Comparison of ENCODE assay signal across 9 cellular contexts in the genomic region with DNA sequence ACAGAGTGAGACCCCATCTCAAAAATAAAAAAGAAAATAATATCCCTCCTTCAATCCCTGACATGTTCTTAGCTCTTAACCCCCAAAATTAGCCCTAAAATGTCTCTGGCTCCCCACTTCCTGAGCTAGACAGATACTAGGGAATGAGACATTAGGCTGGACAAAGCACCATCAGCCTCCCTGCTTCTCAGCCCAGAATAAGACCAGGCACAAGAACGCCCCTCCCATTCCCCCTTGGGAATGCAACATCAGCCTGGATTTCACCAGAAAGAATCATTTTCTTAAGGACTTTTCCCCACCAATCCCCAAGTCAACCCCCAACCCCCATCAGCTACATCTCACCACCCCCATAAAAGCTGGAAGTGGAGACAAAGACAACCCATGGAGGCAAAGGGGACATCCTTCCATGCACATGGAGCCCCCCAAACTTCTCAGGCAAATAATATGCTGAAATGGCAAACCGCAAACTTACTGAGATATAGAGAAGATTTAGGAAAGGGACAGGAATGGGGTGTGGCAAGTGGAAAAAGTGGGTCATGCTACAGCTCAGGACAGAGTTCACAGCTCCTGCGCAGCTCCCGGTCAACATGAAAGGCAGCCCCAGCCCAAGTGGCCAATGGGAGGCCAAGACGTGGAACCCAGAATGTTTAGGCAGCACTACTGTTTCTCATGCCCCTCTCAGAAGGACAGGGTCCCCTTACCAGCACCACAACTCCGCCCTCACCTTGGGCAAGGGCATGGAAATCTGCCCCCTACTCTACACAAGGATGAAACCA. TPM values are rescaled to one million over a fixed set of nuclear protein-coding genes. Genes with fewer than 3 reads are reported as not detected.
DNase-seq lines count a peak whose midpoint lies in the region; ATAC-seq and TF ChIP-seq lines count a peak whose summit lies in the region.
"Had no signal": no experiment of that assay in that cellular context is flagged by ENCODE, and none has a peak within 500 bp of the region (broad histone marks: within the 10 kb centered on the region; RNA-seq: fewer than 3 reads in every experiment).

No MANE protein-coding gene starts in this region.

- H3K4me3 ChIP-seq in CD4-positive, CD25-positive, alpha-beta regulatory T cell (ENCODE audit: low read depth, low read length): peak overlapping the region; percentile 94
- H3K4me3 ChIP-seq in Loucy (ENCODE audit: low read length, poor library complexity, severe bottlenecking) (peak overlapping the region; percentile 98), ectodermal cell (ENCODE audit: insufficient read depth, low read depth, low read length) (peak overlapping the region; percentile 84), neural progenitor cell (peak overlapping the region; percentile 68)

- peaks cover 0 to 4% (median 0%) of the 10 kb centered on the region in 7 donors for H3K9me3 Mint-ChIP-seq in CD4-positive, CD25-positive, alpha-beta regulatory T cell
- H3K9me3 Mint-ChIP-seq in neural progenitor cell: no peaks in the 10 kb centered on the region

- H3K4me2 ChIP-seq in Loucy (ENCODE audit: low read depth, low read length, poor library complexity, severe bottlenecking) (peak overlapping the region; percentile 78), neural progenitor cell (peak overlapping the region; percentile 84)

- H3K4me3 Mint-ChIP-seq in CD4-positive, CD25-positive, alpha-beta regulatory T cell: peak overlapping the region in 3 of 4 donors; percentile 90 to 97 (median 94)
- no peak overlapping the region for H3K4me3 Mint-ChIP-seq in neural progenitor cell

- H3K27me3 ChIP-seq in CD4-positive, CD25-positive, alpha-beta regulatory T cell (ENCODE audit: control insufficient read depth, insufficient read depth, low read length): no peaks in the 10 kb centered on the region
- H3K27me3 ChIP-seq in Loucy (ENCODE audit: insufficient read depth, low read length, poor library complexity, severe bottlenecking) (no peaks in the 10 kb centered on the region), ectodermal cell (ENCODE audit: control insufficient read depth, insufficient read depth, low read length, poor library complexity, severe bottlenecking) (no peaks in the 10 kb centered on the region), neural progenitor cell (no peaks in the 10 kb centered on the region)

- no peak for TF ChIP-seq CTCF in Loucy (conservative IDR thresholded peaks at IDR 0.05; ENCODE audit: low read length)
- TF ChIP-seq CTCF in neural progenitor cell (IDR thresholded peaks at IDR 0.05): no peak

- H2AFZ ChIP-seq in Loucy (ENCODE audit: low read length) (no peak overlapping the region), neural progenitor cell (replicated peaks) (no peak overlapping the region)

- peak overlapping the region; percentile 96 for H3K27ac ChIP-seq in CD4-positive, CD25-positive, alpha-beta regulatory T cell (ENCODE audit: insufficient read depth, low read length, poor library complexity, severe bottlenecking)
- no peak overlapping the region for H3K27ac ChIP-seq in ectodermal cell (ENCODE audit: insufficient read depth, low read depth, low read length, poor library complexity, severe bottlenecking)
- no peak overlapping the region for H3K27ac ChIP-seq in neural progenitor cell

- H3F3A ChIP-seq in Loucy (ENCODE audit: low read depth) (peaks cover 24% of the 10 kb centered on the region), neural progenitor cell (ENCODE audit: low read depth) (peaks cover 32% of the 10 kb centered on the region)

- no peak for DNase-seq in CD4-positive, CD25-positive, alpha-beta regulatory T cell
- DNase-seq in neural progenitor cell (ENCODE audit: low spot score) (no peak), NCI-H1105 treated with DMSO at 0.1 percent for 48 hours (lab: John Stamatoyannopoulos, UW) (no peak), LoVo (ENCODE audit: low spot score) (no peak), NOMO-1 (lab: John Stamatoyannopoulos, UW; ENCODE audit: unreplicated experiment in 2 of 2) (no peak)
- DNase-seq: NCI-H526 treated with DMSO at 0.1 percent for 48 hours had no signal

- H4K20me1 ChIP-seq in Loucy (ENCODE audit: insufficient read depth, low read length, poor library complexity, severe bottlenecking) (peaks cover 74% of the 10 kb centered on the region), neural progenitor cell (ENCODE audit: low read depth) (peaks cover 58% of the 10 kb centered on the region)

- H3K9ac ChIP-seq in Loucy (ENCODE audit: low read depth, low read length, poor library complexity, severe bottlenecking) (peak overlapping the region; percentile 96), neural progenitor cell (peak overlapping the region; percentile 58)

- 81 to 84% methylated on average over 6 of the region's 6 CpGs for WGBS in ectodermal cell, 2 experiments

- H3K4me1 Mint-ChIP-seq in CD4-positive, CD25-positive, alpha-beta regulatory T cell: peaks cover 4 to 55% (median 36%) of the 10 kb centered on the region in 4 donors
- peaks cover 29% of the 10 kb centered on the region for H3K4me1 Mint-ChIP-seq in neural progenitor cell

- peaks cover 75% of the 10 kb centered on the region for H3K79me2 ChIP-seq in Loucy (ENCODE audit: insufficient read depth, low read length)
- H3K79me2 ChIP-seq in neural progenitor cell (ENCODE audit: low read depth): peaks cover 70% of the 10 kb centered on the region

- ATAC-seq in CD4-positive, CD25-positive, alpha-beta regulatory T cell (ENCODE audit: low read depth in 2 of 2): no peak
- no peak for ATAC-seq in GM19023 (IDR thresholded peaks at IDR 0.05; ENCODE audit: unreplicated experiment)

- peaks cover 4% of the 10 kb centered on the region for H3K27me3 Mint-ChIP-seq in CD4-positive, CD25-positive, alpha-beta regulatory T cell
- peaks cover 5% of the 10 kb centered on the region for H3K27me3 Mint-ChIP-seq in neural progenitor cell (ENCODE audit: insufficient read depth, low read depth)

- no peaks in the 10 kb centered on the region for H3K9me3 ChIP-seq in CD4-positive, CD25-positive, alpha-beta regulatory T cell (ENCODE audit: control insufficient read depth in 2 of 2, low read length in 2 of 2)
- H3K9me3 ChIP-seq in Loucy (ENCODE audit: insufficient read depth, low read depth, low read length) (no peaks in the 10 kb centered on the region), ectodermal cell (ENCODE audit: control insufficient read depth, low read length) (no peaks in the 10 kb centered on the region), neural progenitor cell (ENCODE audit: low read depth) (no peaks in the 10 kb centered on the region)

- H3K36me3 ChIP-seq in CD4-positive, CD25-positive, alpha-beta regulatory T cell (ENCODE audit: control insufficient read depth, insufficient read depth, low read length): peaks cover 31% of the 10 kb centered on the region
- H3K36me3 ChIP-seq in Loucy (ENCODE audit: insufficient read depth, low read length) (peaks cover 34% of the 10 kb centered on the region), ectodermal cell (ENCODE audit: control insufficient read depth, insufficient read depth, low read length) (peaks cover 31% of the 10 kb centered on the region), neural progenitor cell (peaks cover 14% of the 10 kb centered on the region)

- no peaks in the 10 kb centered on the region for H3K9me2 ChIP-seq in Loucy (replicated peaks; ENCODE audit: low read depth, low read length)

- H3K27ac Mint-ChIP-seq in CD4-positive, CD25-positive, alpha-beta regulatory T cell: peak overlapping the region; percentile 93 to 97 (median 95)
- no peak overlapping the region for H3K27ac Mint-ChIP-seq in neural progenitor cell

- peaks cover 36% of the 10 kb centered on the region for H3K36me3 Mint-ChIP-seq in CD4-positive, CD25-positive, alpha-beta regulatory T cell
- H3K36me3 Mint-ChIP-seq in neural progenitor cell: peaks cover 40% of the 10 kb centered on the region

- peaks cover 45% of the 10 kb centered on the region for H3K4me1 ChIP-seq in CD4-positive, CD25-positive, alpha-beta regulatory T cell (ENCODE audit: control insufficient read depth, insufficient read depth, low read length, poor library complexity, severe bottlenecking)
- H3K4me1 ChIP-seq in Loucy (ENCODE audit: insufficient read depth, low read length, poor library complexity, severe bottlenecking): peaks cover 56% of the 10 kb centered on the region
- H3K4me1 ChIP-seq in ectodermal cell (ENCODE audit: control insufficient read depth, insufficient read depth, low read length): peaks cover 25% of the 10 kb centered on the region
- H3K4me1 ChIP-seq in neural progenitor cell: peaks cover 31% of the 10 kb centered on the region

RNA-seq across cellular contexts. Expression of gene CHD4, which starts 2.7 kb away (rescaled TPM):
- 474 TPM for total RNA-seq in CD4-positive, CD25-positive, alpha-beta regulatory T cell
- 10 to 100 TPM; 32.2 to 43.4 (median 38.8) TPM for polyA plus RNA-seq in CD4-positive, CD25-positive, alpha-beta regulatory T cell
- polyA plus RNA-seq in ectodermal cell (2013, experiment 1 of 4): 366 TPM
- 424 TPM for polyA plus RNA-seq in ectodermal cell (2013, experiment 2 of 4)
- polyA plus RNA-seq in ectodermal cell (2013, experiment 3 of 4): 291 TPM
- polyA plus RNA-seq in ectodermal cell (2013, experiment 4 of 4): 332 TPM
- total RNA-seq in neural progenitor cell (ENCODE audit: low replicate concordance): 381 and 412 TPM in 2 replicates

RNA-seq across cellular contexts. Expression of gene LPAR5, which starts 31.3 kb away (rescaled TPM):
- 7.0 TPM for total RNA-seq in CD4-positive, CD25-positive, alpha-beta regulatory T cell
- 10 to 100 TPM in 1 of 4 donors, 1 to 10 TPM in 3; 6.6 to 17.3 (median 8.6) TPM for polyA plus RNA-seq in CD4-positive, CD25-positive, alpha-beta regulatory T cell
- polyA plus RNA-seq in ectodermal cell (2013, experiment 1 of 4): 0.26 TPM
- 0.48 TPM for polyA plus RNA-seq in ectodermal cell (2013, experiment 2 of 4)
- polyA plus RNA-seq in ectodermal cell (2013, experiment 3 of 4): 0.21 TPM
- polyA plus RNA-seq in ectodermal cell (2013, experiment 4 of 4): 0.24 TPM
- total RNA-seq in neural progenitor cell (ENCODE audit: low replicate concordance): 0.04 and 0.22 TPM in 2 replicates

RNA-seq across cellular contexts. Expression of gene NOP2, which starts 36.4 kb away (rescaled TPM):
- total RNA-seq in CD4-positive, CD25-positive, alpha-beta regulatory T cell: 77.5 TPM
- 10 to 100 TPM; 13.2 to 34.0 (median 22.5) TPM for polyA plus RNA-seq in CD4-positive, CD25-positive, alpha-beta regulatory T cell
- polyA plus RNA-seq in ectodermal cell (2013, experiment 1 of 4): 69.2 TPM
- polyA plus RNA-seq in ectodermal cell (2013, experiment 2 of 4): 65.2 TPM
- 46.9 TPM for polyA plus RNA-seq in ectodermal cell (2013, experiment 3 of 4)
- 57.9 TPM for polyA plus RNA-seq in ectodermal cell (2013, experiment 4 of 4)
- 43.8 and 47.8 TPM in 2 replicates for total RNA-seq in neural progenitor cell (ENCODE audit: low replicate concordance)

RNA-seq across cellular contexts. Expression of gene ACRBP, which starts 42.8 kb away (rescaled TPM):
- total RNA-seq in CD4-positive, CD25-positive, alpha-beta regulatory T cell: 13.7 TPM
- polyA plus RNA-seq in CD4-positive, CD25-positive, alpha-beta regulatory T cell: under 1 TPM in 1 of 4 donors, not detected in 3; 0.41 TPM
- 10.5 TPM for polyA plus RNA-seq in ectodermal cell (2013, experiment 1 of 4)
- polyA plus RNA-seq in ectodermal cell (2013, experiment 2 of 4): 6.0 TPM
- polyA plus RNA-seq in ectodermal cell (2013, experiment 3 of 4): 3.3 TPM
- polyA plus RNA-seq in ectodermal cell (2013, experiment 4 of 4): 6.0 TPM
- total RNA-seq in neural progenitor cell (ENCODE audit: low replicate concordance): 2.7 and 3.8 TPM in 2 replicates

RNA-seq across cellular contexts. Expression of gene IFFO1, which starts 48.6 kb away (rescaled TPM):
- 46.6 TPM for total RNA-seq in CD4-positive, CD25-positive, alpha-beta regulatory T cell
- polyA plus RNA-seq in CD4-positive, CD25-positive, alpha-beta regulatory T cell: 10 to 100 TPM in 1 of 4 donors, 1 to 10 TPM in 3; 5.6 to 10.4 (median 8.3) TPM
- 16.3 TPM for polyA plus RNA-seq in ectodermal cell (2013, experiment 1 of 4)
- 18.3 TPM for polyA plus RNA-seq in ectodermal cell (2013, experiment 2 of 4)
- 17.2 TPM for polyA plus RNA-seq in ectodermal cell (2013, experiment 3 of 4)
- polyA plus RNA-seq in ectodermal cell (2013, experiment 4 of 4): 19.8 TPM
- 9.9 and 21.1 TPM in 2 replicates for total RNA-seq in neural progenitor cell (ENCODE audit: low replicate concordance)
